23 cellular contexts compared by ENCODE assay signal in genomic region chr2:66024396-66024795, GRCh38.
DNase-seq lines count a peak whose midpoint lies in the region; ATAC-seq and TF ChIP-seq lines count a peak whose summit lies in the region.
"Had no signal": no experiment of that assay in that cellular context is flagged by ENCODE, and none has a peak within 500 bp of the region (broad histone marks: within the 10 kb centered on the region; RNA-seq: fewer than 3 reads in every experiment).

No MANE protein-coding gene starts in this region.

- H3K4me1 Mint-ChIP-seq in effector memory CD8-positive, alpha-beta T cell (ENCODE audit: low read depth in 2 of 2), result no peaks in the 10 kb centered on the region
- H3K4me1 Mint-ChIP-seq: activated naive CD8-positive, alpha-beta T cell treated with anti-CD3 and anti-CD28 coated beads for 36 hours; stimulated activated naive B cell treated with anti-CD40 and anti-IgM and Interleukin-4, amounts not matched to agents 10 μg/mL and 1 μg/mL and 100 μg/mL, for 72 hours had no signal

- TF ChIP-seq CTCF in RWPE1 (conservative IDR thresholded peaks at IDR 0.05; ENCODE audit: low read depth), result no peak

- H3K36me3 Mint-ChIP-seq in effector memory CD8-positive, alpha-beta T cell (ENCODE audit: insufficient read depth), result no peaks in the 10 kb centered on the region
- H3K36me3 Mint-ChIP-seq: activated naive CD8-positive, alpha-beta T cell treated with anti-CD3 and anti-CD28 coated beads for 36 hours; brain; stimulated activated naive B cell treated with anti-CD40 and anti-IgM and Interleukin-4, amounts not matched to agents 10 μg/mL and 1 μg/mL and 100 μg/mL, for 72 hours had no signal

- ATAC-seq in effector memory CD8-positive, alpha-beta T cell (replicated peaks), result no peak
- ATAC-seq: gastrocnemius medialis; stimulated activated naive B cell treated with anti-CD40 and anti-IgM and Interleukin-4, amounts not matched to agents 10 μg/mL and 1 μg/mL and 100 μg/mL, for 72 hours had no signal

- H3K27ac ChIP-seq in RWPE1, result no peak overlapping the region
- H3K27ac ChIP-seq: gastrocnemius medialis, left ventricle myocardium inferior, right atrium auricular region, SJCRH30, thyroid gland had no signal

- DNase-seq in COLO668 (lab: John Stamatoyannopoulos, UW; ENCODE audit: unreplicated experiment), result peak; percentile 69
- DNase-seq in HT-29 (ENCODE audit: low spot score), result peak; percentile 63
- DNase-seq in RWPE1 (ENCODE audit: low spot score), result peak; percentile 71
- peak; percentile 62 for DNase-seq in iPS-NIHi7 (ENCODE audit: extremely low spot score)
- no peak for DNase-seq in NCI-H1048 (lab: John Stamatoyannopoulos, UW)
- DNase-seq in NCI-H2227 (lab: John Stamatoyannopoulos, UW; ENCODE audit: unreplicated experiment), result no peak
- no peak for DNase-seq in effector memory CD8-positive, alpha-beta T cell
- DNase-seq in stimulated activated CD4-positive, alpha-beta T cell treated with anti-CD3 and anti-CD28 coated beads, Interleukin-2, amount 100 ng/mL, for 24 hours, result no peak
- DNase-seq: ACHN; activated CD8-positive, alpha-beta memory T cell treated with anti-CD3 and anti-CD28 coated beads for 24 hours; activated naive CD8-positive, alpha-beta T cell treated with anti-CD3 and anti-CD28 coated beads for 36 hours; cortex of kidney; EL; gastrocnemius medialis; left ventricle myocardium inferior; NCI-H1105 treated with DMSO at 0.1 percent for 48 hours; occipital lobe; SJCRH30; stimulated activated naive B cell treated with anti-CD40 and anti-IgM and Interleukin-4, amounts not matched to agents 10 μg/mL and 1 μg/mL and 100 μg/mL, for 72 hours; thyroid gland had no signal

- CTCF ChIA-PET in RWPE1 (lab: Yijun Ruan, JAX), result no interaction called here

- H3K27me3 Mint-ChIP-seq in effector memory CD8-positive, alpha-beta T cell, result no peaks in the 10 kb centered on the region
- H3K27me3 Mint-ChIP-seq: activated naive CD8-positive, alpha-beta T cell treated with anti-CD3 and anti-CD28 coated beads for 36 hours had no signal

- H3K27ac Mint-ChIP-seq in effector memory CD8-positive, alpha-beta T cell, result no peak overlapping the region
- H3K27ac Mint-ChIP-seq: activated naive CD8-positive, alpha-beta T cell treated with anti-CD3 and anti-CD28 coated beads for 36 hours; brain; stimulated activated naive B cell treated with anti-CD40 and anti-IgM and Interleukin-4, amounts not matched to agents 10 μg/mL and 1 μg/mL and 100 μg/mL, for 72 hours; T-helper 2 cell treated with Interferon-gamma antibody and Interleukin-4, amounts not matched to agents 5 μg/mL and 100 μg/mL, for 36 hours had no signal

- POLR2A ChIA-PET in RWPE1 (lab: Yijun Ruan, JAX; ENCODE audit: low non-redundant PET), result no interaction called here

- no peak overlapping the region for H3K4me3 Mint-ChIP-seq in effector memory CD8-positive, alpha-beta T cell
- H3K4me3 Mint-ChIP-seq: activated naive CD8-positive, alpha-beta T cell treated with anti-CD3 and anti-CD28 coated beads for 36 hours; brain; stimulated activated naive B cell treated with anti-CD40 and anti-IgM and Interleukin-4, amounts not matched to agents 10 μg/mL and 1 μg/mL and 100 μg/mL, for 72 hours; T-helper 2 cell treated with Interferon-gamma antibody and Interleukin-4, amounts not matched to agents 5 μg/mL and 100 μg/mL, for 36 hours had no signal

- H3K9me3 Mint-ChIP-seq in effector memory CD8-positive, alpha-beta T cell, result peaks cover 2 to 3% of the 10 kb centered on the region in 2 donors
- H3K9me3 Mint-ChIP-seq: stimulated activated naive B cell treated with anti-CD40 and anti-IgM and Interleukin-4, amounts not matched to agents 10 μg/mL and 1 μg/mL and 100 μg/mL, for 72 hours; T-helper 2 cell treated with Interferon-gamma antibody and Interleukin-4, amounts not matched to agents 5 μg/mL and 100 μg/mL, for 36 hours had no signal

Comparison
In these comparisons a context has a peak if more than half of its experiments do, and no peak if none do; other contexts are left out.
1. DNase-seq: peak in COLO668 (single experiment), HT-29 (single experiment), RWPE1 (single experiment) and iPS-NIHi7 (single experiment); none in NCI-H1048 (single experiment), NCI-H2227 (single experiment), effector memory CD8-positive, alpha-beta T cell (0 of 3) and stimulated activated CD4-positive, alpha-beta T cell treated with anti-CD3 and anti-CD28 coated beads, Interleukin-2, amount 100 ng/mL, for 24 hours (0 of 2).